ENCODE assay signal across 20 cellular contexts in genomic region chr14:22648506-22648905, GRCh38. TPM values are rescaled to one million over a fixed set of nuclear protein-coding genes. Genes with fewer than 3 reads are reported as not detected.
"Had no signal": no experiment of that assay in that cellular context is flagged by ENCODE, and none has a peak within 500 bp of the region (broad histone marks: within the 10 kb centered on the region; RNA-seq: fewer than 3 reads in every experiment).

No MANE protein-coding gene starts in this region.

- H3K27me3 ChIP-seq: ascending aorta, colonic mucosa had no signal

- H3K4me3 Mint-ChIP-seq: activated CD4-positive, alpha-beta T cell treated with anti-CD3 and anti-CD28 coated beads for 36 hours; activated CD8-positive, alpha-beta T cell treated with anti-CD3 and anti-CD28 coated beads for 36 hours; activated naive CD8-positive, alpha-beta T cell treated with anti-CD3 and anti-CD28 coated beads, Interleukin-2, amount 10 ng/mL, durations not matched to agents 7 days and 5 days; nephron progenitor cell; T-cell had no signal

- FAIRE-seq: endothelial cell of umbilical vein had no signal

- H3K4me1 ChIP-seq: colonic mucosa had no signal

- H3K4me3 ChIP-seq: ascending aorta, colonic mucosa, SK-N-MC, skin epidermis had no signal

- H3K36me3 ChIP-seq: ascending aorta, colonic mucosa, WERI-Rb-1 had no signal

- H3K9me3 ChIP-seq: ascending aorta, colonic mucosa had no signal

- H3K36me3 Mint-ChIP-seq: activated naive CD8-positive, alpha-beta T cell treated with anti-CD3 and anti-CD28 coated beads, Interleukin-2, amount 10 ng/mL, durations not matched to agents 7 days and 5 days; T-cell had no signal

- H3K27me3 Mint-ChIP-seq: activated CD4-positive, alpha-beta T cell treated with anti-CD3 and anti-CD28 coated beads for 36 hours; T-cell had no signal

- H3K27ac Mint-ChIP-seq: activated CD4-positive, alpha-beta T cell treated with anti-CD3 and anti-CD28 coated beads for 36 hours; activated CD8-positive, alpha-beta T cell treated with anti-CD3 and anti-CD28 coated beads for 36 hours; activated naive CD8-positive, alpha-beta T cell treated with anti-CD3 and anti-CD28 coated beads, Interleukin-2, amount 10 ng/mL, durations not matched to agents 7 days and 5 days; nephron progenitor cell; T-cell had no signal

- DNase-seq: activated CD4-positive, alpha-beta T cell treated with anti-CD3 and anti-CD28 coated beads for 36 hours; activated CD8-positive, alpha-beta memory T cell treated with anti-CD3 and anti-CD28 coated beads, Interleukin-2, amount 50 U/mL, for 4 hours; activated CD8-positive, alpha-beta T cell treated with anti-CD3 and anti-CD28 coated beads for 36 hours; activated naive CD8-positive, alpha-beta T cell treated with anti-CD3 and anti-CD28 coated beads, Interleukin-2, amount 10 ng/mL, durations not matched to agents 7 days and 5 days; colonic mucosa; foreskin melanocyte; islet precursor cell; mesendoderm; nephron progenitor cell; T-cell; T1000; trophoblast cell; WERI-Rb-1 had no signal

- H3K9me3 Mint-ChIP-seq: activated CD8-positive, alpha-beta T cell treated with anti-CD3 and anti-CD28 coated beads for 36 hours; activated naive CD8-positive, alpha-beta T cell treated with anti-CD3 and anti-CD28 coated beads, Interleukin-2, amount 10 ng/mL, durations not matched to agents 7 days and 5 days; nephron progenitor cell; T-cell had no signal

- H3K27ac ChIP-seq: ascending aorta, colonic mucosa, WERI-Rb-1 had no signal

RNA-seq across cellular contexts. Expression of gene OR6J1, which starts 4.4 kb away (rescaled TPM):
- total RNA-seq: activated CD4-positive, alpha-beta T cell treated with anti-CD3 and anti-CD28 coated beads for 36 hours; activated CD8-positive, alpha-beta T cell treated with anti-CD3 and anti-CD28 coated beads for 36 hours; activated naive CD8-positive, alpha-beta T cell treated with anti-CD3 and anti-CD28 coated beads, Interleukin-2, amount 10 ng/mL, durations not matched to agents 7 days and 5 days; ascending aorta; cardiac septum; colonic mucosa; endothelial cell of umbilical vein; left lobe of liver; omental fat pad; T-cell had no signal
- polyA plus RNA-seq: endothelial cell of umbilical vein had no signal
